Comparison of ENCODE assay signal across 7 cellular contexts in genomic region chr15:29466292-29466691, GRCh38.
"Had no signal": no experiment of that assay in that cellular context is flagged by ENCODE, and none has a peak within 500 bp of the region (broad histone marks: within the 10 kb centered on the region; RNA-seq: fewer than 3 reads in every experiment).

No MANE protein-coding gene starts in this region.

- H2AFZ ChIP-seq: GM23338 had no signal

- H3K36me3 ChIP-seq: HAP-1 had no signal

- H3K9me3 ChIP-seq: HAP-1 had no signal

- H3K4me3 ChIP-seq: GM23338, HAP-1 had no signal

- H3K4me2 ChIP-seq: GM23338 had no signal

- H3K36me3 Mint-ChIP-seq: IgD-negative memory B cell had no signal

- H3K4me3 Mint-ChIP-seq: GM23338, IgD-negative memory B cell had no signal

- H3K9me3 Mint-ChIP-seq: GM23338 had no signal

- H3K27ac Mint-ChIP-seq: GM23338, IgD-negative memory B cell had no signal

- H3K27ac ChIP-seq: HL-60 had no signal

- DNase-seq: KBM-7 had no signal

- ATAC-seq: GM23338, HCT116, HepG2 had no signal

- H3K27me3 Mint-ChIP-seq: IgD-negative memory B cell had no signal

- H3K4me1 ChIP-seq: HAP-1 had no signal
